ENCODE assay signal across 16 cellular contexts in the genomic region with DNA sequence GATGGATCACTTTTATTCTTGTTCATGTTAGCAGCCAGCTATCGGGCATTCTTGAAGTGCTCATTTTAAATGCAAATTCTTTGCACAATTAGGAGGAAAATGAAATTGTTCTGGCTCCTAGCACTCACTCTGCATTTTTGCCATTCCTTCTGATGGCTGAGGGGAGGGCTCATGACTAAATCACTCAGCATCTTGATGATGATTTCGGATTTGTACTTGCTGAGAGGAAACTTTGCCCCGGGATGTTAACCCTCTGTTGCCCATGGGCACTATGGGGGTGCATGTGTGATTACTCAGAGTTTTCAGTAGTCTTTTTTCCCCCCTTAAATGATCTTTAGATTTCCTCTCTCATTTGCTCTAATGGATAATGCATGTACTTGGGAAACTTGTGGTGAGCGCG.
DNase-seq lines count a peak whose midpoint lies in the region; ATAC-seq, FAIRE-seq and TF ChIP-seq lines count a peak whose summit lies in the region.
"Had no signal": no experiment of that assay in that cellular context is flagged by ENCODE, and none has a peak within 500 bp of the region (broad histone marks: within the 10 kb centered on the region; RNA-seq: fewer than 3 reads in every experiment).

No MANE protein-coding gene starts in this region.

- H3K27ac Mint-ChIP-seq in activated T-cell treated with anti-CD3 and anti-CD28 coated beads, Interleukin-2, amount 50 U/mL, for 24 hours = no peak overlapping the region
- H3K27ac Mint-ChIP-seq: activated CD4-positive, alpha-beta T cell treated with anti-CD3 and anti-CD28 coated beads for 36 hours; activated T-cell treated with anti-CD3 and anti-CD28 coated beads, Interleukin-2, amount 50 U/mL, for 72 hours; T-cell had no signal

- H3K4me3 Mint-ChIP-seq in activated T-cell treated with anti-CD3 and anti-CD28 coated beads, Interleukin-2, amount 50 U/mL, for 24 hours = no peak overlapping the region
- H3K4me3 Mint-ChIP-seq: activated CD4-positive, alpha-beta T cell treated with anti-CD3 and anti-CD28 coated beads for 36 hours; activated T-cell treated with anti-CD3 and anti-CD28 coated beads, Interleukin-2, amount 50 U/mL, for 72 hours; T-cell had no signal

- peak overlapping the region in 1 of 2 donors; percentile 31 for H3K27ac ChIP-seq in thoracic aorta
- H3K27ac ChIP-seq: neutrophil had no signal

- H3K4me1 ChIP-seq in adipocyte (ENCODE audit: control insufficient read depth, insufficient read depth, low read length) (peaks cover 57% of the 10 kb centered on the region), thoracic aorta (ENCODE audit: control insufficient read depth in 1 of 2, low read depth in 2 of 2) (peaks cover 8 to 77% of the 10 kb centered on the region in 2 donors)

- peak overlapping the region; percentile 74 for H3K9ac ChIP-seq in adipocyte (ENCODE audit: low read length)

- ATAC-seq in thoracic aorta (ENCODE audit: insufficient number of reproducible peaks, low FRiP score, low read depth) (no peak), GM21360 (IDR thresholded peaks at IDR 0.05; ENCODE audit: unreplicated experiment) (no peak), HG02678 (IDR thresholded peaks at IDR 0.05; ENCODE audit: unreplicated experiment) (no peak)
- ATAC-seq: activated CD4-positive, alpha-beta T cell treated with anti-CD3 and anti-CD28 coated beads for 36 hours; activated T-cell treated with anti-CD3 and anti-CD28 coated beads, Interleukin-2, amount 50 U/mL, for 72 hours; left lobe of liver; T-cell had no signal

- no peaks in the 10 kb centered on the region for H3K36me3 Mint-ChIP-seq in activated T-cell treated with anti-CD3 and anti-CD28 coated beads, Interleukin-2, amount 50 U/mL, for 24 hours (ENCODE audit: low read depth)
- H3K36me3 Mint-ChIP-seq: T-cell had no signal

- TF ChIP-seq CTCF in thoracic aorta (IDR thresholded peaks at IDR 0.05) = no peak

- H3K9me3 Mint-ChIP-seq in activated T-cell treated with anti-CD3 and anti-CD28 coated beads, Interleukin-2, amount 50 U/mL, for 24 hours = no peaks in the 10 kb centered on the region
- H3K9me3 Mint-ChIP-seq: activated T-cell treated with anti-CD3 and anti-CD28 coated beads, Interleukin-2, amount 50 U/mL, for 72 hours; T-cell had no signal

- no peak for FAIRE-seq in GM19239 (lab: Jason Lieb, UNC)

- no peaks in the 10 kb centered on the region for H3K9me3 ChIP-seq in adipocyte (ENCODE audit: control insufficient read depth, low read length)
- no peaks in the 10 kb centered on the region for H3K9me3 ChIP-seq in thoracic aorta
- H3K9me3 ChIP-seq: neutrophil had no signal

- H3K27me3 ChIP-seq in H7 (ENCODE audit: control insufficient read depth, insufficient read depth, low read length) (no peaks in the 10 kb centered on the region), adipocyte (replicated peaks; ENCODE audit: control insufficient read depth, insufficient read depth, low read length) (no peaks in the 10 kb centered on the region), thoracic aorta (replicated peaks; ENCODE audit: insufficient read depth) (no peaks in the 10 kb centered on the region)
- H3K27me3 ChIP-seq: neutrophil had no signal

- H3K4me3 ChIP-seq in H7 (ENCODE audit: insufficient read depth, low read depth, low read length) = no peak overlapping the region
- H3K4me3 ChIP-seq in adipocyte (ENCODE audit: low read length) = peak overlapping the region; percentile 12
- peak overlapping the region; percentile 44 for H3K4me3 ChIP-seq in thoracic aorta

- peak; percentile 65 for DNase-seq in H7
- DNase-seq in adipocyte (ENCODE audit: low read depth) = peak; percentile 82
- peak; percentile 62 for DNase-seq in hepatic stellate cell (ENCODE audit: low spot score)
- no peak for DNase-seq in thoracic aorta (ENCODE audit: low spot score)
- no peak for DNase-seq in GM19239 (ENCODE audit: insufficient read length, low spot score)
- no peak for DNase-seq in activated T-cell treated with anti-CD3 and anti-CD28 coated beads, Interleukin-2, amount 50 U/mL, for 24 hours
- DNase-seq: activated CD4-positive, alpha-beta T cell treated with anti-CD3 and anti-CD28 coated beads for 36 hours; activated T-cell treated with anti-CD3 and anti-CD28 coated beads, Interleukin-2, amount 50 U/mL, for 72 hours; amygdala; effector CD4-positive, alpha-beta T cell; OCI-M1; T-cell had no signal

- peaks cover 13% of the 10 kb centered on the region for H3K27me3 Mint-ChIP-seq in activated T-cell treated with anti-CD3 and anti-CD28 coated beads, Interleukin-2, amount 50 U/mL, for 24 hours

- H3K4me1 Mint-ChIP-seq in activated T-cell treated with anti-CD3 and anti-CD28 coated beads, Interleukin-2, amount 50 U/mL, for 24 hours (ENCODE audit: low read depth) = no peaks in the 10 kb centered on the region
- H3K4me1 Mint-ChIP-seq: activated CD4-positive, alpha-beta T cell treated with anti-CD3 and anti-CD28 coated beads for 36 hours; T-cell had no signal

- H3K36me3 ChIP-seq in H7 (replicated peaks; ENCODE audit: control insufficient read depth, insufficient read depth, low read length) (no peaks in the 10 kb centered on the region), adipocyte (ENCODE audit: control insufficient read depth, insufficient read depth, low read length, severe bottlenecking) (no peaks in the 10 kb centered on the region), thoracic aorta (no peaks in the 10 kb centered on the region)
- H3K36me3 ChIP-seq: neutrophil had no signal

Comparison
In these comparisons a context has a peak if more than half of its experiments do, and no peak if none do; other contexts are left out.
1. DNase-seq: peak in H7 (single experiment), adipocyte (single experiment) and hepatic stellate cell (single experiment); none in thoracic aorta (single experiment), GM19239 (single experiment) and activated T-cell treated with anti-CD3 and anti-CD28 coated beads, Interleukin-2, amount 50 U/mL, for 24 hours (single experiment).